Comparison of ENCODE assay signal across 8 cellular contexts in the genomic region with DNA sequence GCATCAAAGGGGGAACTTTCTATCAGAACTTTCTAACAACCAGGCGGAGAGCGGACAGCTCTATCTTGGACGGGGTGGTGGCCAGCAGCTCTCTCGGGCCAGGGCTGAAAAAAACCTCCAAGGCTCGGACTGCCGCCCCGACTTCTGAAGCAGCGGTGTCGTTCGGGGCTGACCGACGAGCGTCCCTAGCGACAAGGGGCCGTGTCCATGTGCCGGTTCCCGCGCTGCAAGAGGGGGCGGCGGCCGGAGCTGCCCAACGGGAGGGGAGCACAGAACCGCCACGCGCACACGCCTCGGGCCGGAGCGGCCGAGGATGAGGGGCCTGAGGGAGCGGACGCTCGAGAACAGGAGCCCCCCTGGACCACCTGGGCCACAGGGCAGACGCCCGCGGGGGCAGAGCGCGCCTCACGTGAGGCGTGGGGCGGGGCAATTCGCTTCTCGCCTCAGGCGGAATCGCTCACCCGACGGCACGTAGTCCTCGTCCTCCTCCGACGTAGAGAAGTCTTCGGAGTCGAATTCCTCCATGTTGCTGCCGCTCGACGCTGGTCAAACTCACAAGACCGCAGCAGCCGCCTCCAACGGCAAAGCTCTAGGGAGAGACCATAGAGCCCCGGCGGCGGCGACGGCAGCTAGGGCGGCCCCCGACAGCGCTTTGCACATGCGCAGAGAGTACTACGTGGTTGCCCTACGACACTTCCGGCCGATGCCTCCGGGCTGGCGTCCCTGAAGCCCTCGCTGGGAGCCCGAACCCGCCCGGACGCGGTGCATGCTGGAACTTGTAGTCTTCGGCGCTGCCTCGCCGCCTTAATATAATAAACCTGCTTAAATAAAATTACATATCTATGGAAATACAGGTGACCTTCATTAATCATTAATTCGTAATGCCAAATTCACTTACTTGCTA. TPM values are rescaled to one million over a fixed set of nuclear protein-coding genes. Genes with fewer than 3 reads are reported as not detected.
DNase-seq lines count a peak whose midpoint lies in the region; ATAC-seq and TF ChIP-seq lines count a peak whose summit lies in the region.

A gene (minus strand): TSS at position 676 of the 904 bp plus-strand sequence. CDS start 151 bp downstream, at position 525.

- H3K9ac ChIP-seq in NT2/D1 (ENCODE audit: insufficient read length, low read depth) = peak within 1 kb of the TSS; percentile 96
- peak within 1 kb of the TSS; percentile 93 for H3K9ac ChIP-seq in endodermal cell (ENCODE audit: extremely low read depth, low read length, poor library complexity, severe bottlenecking)

- peaks cover 23% of the 10 kb centered on the region for H3K36me3 ChIP-seq in NT2/D1 (ENCODE audit: insufficient read depth, insufficient read length, low read length)
- no peaks in the 10 kb centered on the region for H3K36me3 ChIP-seq in endodermal cell (ENCODE audit: control insufficient read depth, insufficient read depth, low read length)

- 1% methylated on average over 61 to 85 of the region's 85 CpGs for WGBS in endodermal cell (ENCODE audit: insufficient coverage in 1 of 2, insufficient read length in 1 of 2), 2 experiments

- peaks cover 4% of the 10 kb centered on the region for H3K27me3 Mint-ChIP-seq in endodermal cell (ENCODE audit: insufficient read depth)

- ATAC-seq in GM21367 (IDR thresholded peaks at IDR 0.05; ENCODE audit: unreplicated experiment) = peak; percentile 85

- peaks cover 14% of the 10 kb centered on the region for H3K4me1 Mint-ChIP-seq in endodermal cell

- TF ChIP-seq CTCF in endodermal cell (conservative IDR thresholded peaks at IDR 0.05) = no peak

- H3K9me3 Mint-ChIP-seq in endodermal cell = peaks cover 3% of the 10 kb centered on the region

- peak within 1 kb of the TSS; percentile 64 for H3K4me3 Mint-ChIP-seq in endodermal cell

- peak; percentile 95 for DNase-seq in COR-L47 (lab: John Stamatoyannopoulos, UW)
- peak in 74 of 76 experiments; percentile 58 to 97 (median 90) for DNase-seq in HUDEP-2 (lab: John Stamatoyannopoulos, UW; ENCODE audit: unreplicated experiment in 76 of 76)
- DNase-seq in NT2/D1 (ENCODE audit: low read depth, low spot score) = peak; percentile 94
- DNase-seq in activated CD8-positive, alpha-beta memory T cell treated with anti-CD3 and anti-CD28 coated beads, Interleukin-2, amount 50 U/mL, for 1 hour (ENCODE audit: extremely low read depth) = peak; percentile 94
- peak; percentile 98 for DNase-seq in endodermal cell
- peak; percentile 99 for DNase-seq in mesenteric fat pad (ENCODE audit: low spot score)
- DNase-seq in stimulated activated CD8-positive, alpha-beta memory T cell treated with anti-CD3 and anti-CD28 coated beads, Interleukin-15, amount 100 ng/mL, for 24 hours (ENCODE audit: low read depth) = peak; percentile 87

- H3K4me3 ChIP-seq in NT2/D1 (ENCODE audit: insufficient read length, low read depth) (peak within 1 kb of the TSS; percentile 99), endodermal cell (ENCODE audit: low read length) (peak within 1 kb of the TSS; percentile 93)

- H3K9me3 ChIP-seq in NT2/D1 (ENCODE audit: insufficient read depth, low read length) = no peaks in the 10 kb centered on the region; the same call in 1 of the 2 replicates
- H3K9me3 ChIP-seq in endodermal cell (ENCODE audit: control insufficient read depth, low read length) = no peaks in the 10 kb centered on the region

- H3K4me1 ChIP-seq in NT2/D1 (ENCODE audit: insufficient read depth, insufficient read length) = no peaks in the 10 kb centered on the region
- no peaks in the 10 kb centered on the region for H3K4me1 ChIP-seq in endodermal cell (ENCODE audit: control insufficient read depth, insufficient read depth, low read length)

- peak within 1 kb of the TSS; percentile 88 for H3K27ac ChIP-seq in endodermal cell (ENCODE audit: low read depth, low read length)

- H3K27me3 ChIP-seq in NT2/D1 (ENCODE audit: insufficient read depth, insufficient read length) (peaks cover 3% of the 10 kb centered on the region), endodermal cell (ENCODE audit: control insufficient read depth, insufficient read depth, low read length, poor library complexity, severe bottlenecking) (no peaks in the 10 kb centered on the region)

- H3K27ac Mint-ChIP-seq in endodermal cell = peak within 1 kb of the TSS; percentile 96

- peaks cover 20% of the 10 kb centered on the region for H3K36me3 Mint-ChIP-seq in endodermal cell (ENCODE audit: low read depth)

RNA-seq across cellular contexts. Expression of the gene that starts here (rescaled TPM):
- total RNA-seq in endodermal cell (100 to 1,000 TPM in 1 of 2 donors, 10 to 100 TPM in 1; 88.7 to 117 TPM), mesenteric fat pad (43.1 TPM)
- polyA plus RNA-seq in endodermal cell (2013, experiment 1 of 2) = 105 TPM
- polyA plus RNA-seq in endodermal cell (2013, experiment 2 of 2) = 101 TPM

Comparison
In these comparisons a context has a peak if more than half of its experiments do, and no peak if none do; other contexts are left out.
1. Peak in every context shown above with its lines: DNase-seq, ATAC-seq, H3K4me3 ChIP-seq and H3K27ac ChIP-seq.